9 cellular contexts compared by ENCODE assay signal in genomic region chr7:128347573-128348147, GRCh38. TPM values are rescaled to one million over a fixed set of nuclear protein-coding genes. Genes with fewer than 3 reads are reported as not detected.
DNase-seq lines count a peak whose midpoint lies in the region; ATAC-seq and TF ChIP-seq lines count a peak whose summit lies in the region.
"Had no signal": no experiment of that assay in that cellular context is flagged by ENCODE, and none has a peak within 500 bp of the region (broad histone marks: within the 10 kb centered on the region; RNA-seq: fewer than 3 reads in every experiment).

No MANE protein-coding gene starts in this region.

- no peak overlapping the region for H3K4me3 ChIP-seq in lower leg skin (ENCODE audit: low read depth, poor library complexity, severe bottlenecking)

- in situ Hi-C loops in ACHN (cut with HindIII; ENCODE audit: low pct_ligation_motif_present, low pct_unique_long_range_greater_than_20kb, low sequenced_read_pairs), result no loop called here

- intact Hi-C loops in lower leg skin (cut with DNase I; ENCODE audit: low total_unique reads), result no loop called here

- peak; percentile 69 for DNase-seq in ACHN
- DNase-seq in NCI-H82 treated with DMSO at 0.1 percent for 48 hours (lab: John Stamatoyannopoulos, UW; ENCODE audit: unreplicated experiment), result peak; percentile 24
- DNase-seq in activated T-cell treated with anti-CD3 and anti-CD28 coated beads, Interleukin-2, amount 50 U/mL, for 48 hours, result peak; percentile 71
- DNase-seq in glomerular visceral epithelial cell (ENCODE audit: extremely low spot score), result peak; percentile 54
- peak; percentile 37 for DNase-seq in renal cortical epithelial cell (ENCODE audit: low read depth)
- no peak for DNase-seq in lower leg skin (ENCODE audit: low spot score in 2 of 2)

- 3 to 17% methylated on average over 2 of the region's 2 CpGs for WGBS in lower leg skin, 2 donors

- no peak for ATAC-seq in GM21737 (IDR thresholded peaks at IDR 0.05; ENCODE audit: unreplicated experiment)
- ATAC-seq: effector memory CD8-positive, alpha-beta T cell had no signal

- TF ChIP-seq POLR2A in lower leg skin (IDR thresholded peaks at IDR 0.05), result no peak

- TF ChIP-seq CTCF in GM12872 (IDR thresholded peaks at IDR 0.05; ENCODE audit: insufficient read depth, low read depth, low read length) (peak; percentile 62), lower leg skin (IDR thresholded peaks at IDR 0.05) (no peak)

RNA-seq across cellular contexts. Expression of gene RBM28, which starts 4.0 kb away (rescaled TPM):
- total RNA-seq in renal cortical epithelial cell (13.4 and 22.0 TPM in 2 replicates), lower leg skin (10 to 100 TPM; 15.4 to 42.7 (median 19.1) TPM)

RNA-seq across cellular contexts. Expression of gene PRRT4, which starts 13.8 kb away (rescaled TPM):
- 0.17 TPM in 1 of 2 replicates, not detected in the other for total RNA-seq in renal cortical epithelial cell
- 1 to 10 TPM; 1.3 to 4.5 (median 1.9) TPM for total RNA-seq in lower leg skin

Comparison
In these comparisons a context has a peak if more than half of its experiments do, and no peak if none do; other contexts are left out.
1. DNase-seq: peak in ACHN (single experiment), NCI-H82 treated with DMSO at 0.1 percent for 48 hours (single experiment), activated T-cell treated with anti-CD3 and anti-CD28 coated beads, Interleukin-2, amount 50 U/mL, for 48 hours (2 of 2), glomerular visceral epithelial cell (single experiment) and renal cortical epithelial cell (single experiment); none in lower leg skin (0 of 2).